Comparison of ENCODE assay signal across 17 cellular contexts in the genomic region with DNA sequence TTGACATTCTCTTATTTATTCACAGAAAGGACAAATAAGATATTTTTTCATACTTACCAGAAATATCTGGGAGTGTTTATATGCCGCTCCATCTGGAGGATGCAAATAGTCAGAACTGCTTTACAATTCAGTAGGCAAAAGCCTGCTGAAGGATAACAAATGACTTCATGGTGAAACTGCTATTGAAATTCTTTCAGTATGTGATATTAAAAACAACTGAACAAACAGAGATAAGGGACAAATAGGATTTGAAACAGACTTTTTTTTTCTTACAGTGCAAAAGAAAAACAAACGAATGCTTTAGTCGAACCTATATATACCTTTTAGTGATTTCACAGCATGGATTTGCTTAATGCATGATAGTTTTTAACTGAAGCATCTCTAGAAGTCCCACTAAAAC.
"Had no signal": no experiment of that assay in that cellular context is flagged by ENCODE, and none has a peak within 500 bp of the region (broad histone marks: within the 10 kb centered on the region; RNA-seq: fewer than 3 reads in every experiment).

No MANE protein-coding gene starts in this region.

- H3K4me3 Mint-ChIP-seq: activated CD4-positive, alpha-beta T cell treated with anti-CD3 and anti-CD28 coated beads, Interleukin-2, amount 10 ng/mL, durations not matched to agents 24 days and 14 days; activated CD8-positive, alpha-beta T cell treated with anti-CD3 and anti-CD28 coated beads, Interleukin-2, amount 10 ng/mL, durations not matched to agents 7 days and 5 days; activated naive CD4-positive, alpha-beta T cell treated with anti-CD3 and anti-CD28 coated beads, Interleukin-2, amount 10 ng/mL, durations not matched to agents 7 days and 5 days; activated T-cell treated with anti-CD3 and anti-CD28 coated beads, Interleukin-2, amount 50 U/mL, for 24 hours; effector memory CD8-positive, alpha-beta T cell; natural killer cell treated with Interleukin-12 subunit alpha and Interleukin-12 subunit beta and Interleukin-15 and Interleukin-18, amount 100 ng/mL, for 72 hours; T-cell had no signal

- H3K4me3 ChIP-seq: ascending aorta, cardiac muscle cell, gastroesophageal sphincter, lung, right atrium auricular region, SK-N-MC, tibial artery had no signal

- H3K36me3 ChIP-seq: ascending aorta, cardiac muscle cell, gastroesophageal sphincter, right atrium auricular region, tibial artery had no signal

- H3K9me3 Mint-ChIP-seq: activated CD4-positive, alpha-beta T cell treated with anti-CD3 and anti-CD28 coated beads, Interleukin-2, amount 10 ng/mL, durations not matched to agents 24 days and 14 days; activated naive CD4-positive, alpha-beta T cell treated with anti-CD3 and anti-CD28 coated beads, Interleukin-2, amount 10 ng/mL, durations not matched to agents 7 days and 5 days; activated T-cell treated with anti-CD3 and anti-CD28 coated beads, Interleukin-2, amount 50 U/mL, for 24 hours; natural killer cell treated with Interleukin-12 subunit alpha and Interleukin-12 subunit beta and Interleukin-15 and Interleukin-18, amount 100 ng/mL, for 72 hours had no signal

- H3K27ac Mint-ChIP-seq: activated CD4-positive, alpha-beta T cell treated with anti-CD3 and anti-CD28 coated beads, Interleukin-2, amount 10 ng/mL, durations not matched to agents 24 days and 14 days; activated CD8-positive, alpha-beta T cell treated with anti-CD3 and anti-CD28 coated beads, Interleukin-2, amount 10 ng/mL, durations not matched to agents 7 days and 5 days; activated naive CD4-positive, alpha-beta T cell treated with anti-CD3 and anti-CD28 coated beads, Interleukin-2, amount 10 ng/mL, durations not matched to agents 7 days and 5 days; activated T-cell treated with anti-CD3 and anti-CD28 coated beads, Interleukin-2, amount 50 U/mL, for 24 hours; effector memory CD8-positive, alpha-beta T cell; natural killer cell treated with Interleukin-12 subunit alpha and Interleukin-12 subunit beta and Interleukin-15 and Interleukin-18, amount 100 ng/mL, for 72 hours; T-cell had no signal

- H3K9me3 ChIP-seq: ascending aorta, gastroesophageal sphincter, right atrium auricular region, tibial artery had no signal

- H3K27ac ChIP-seq: ascending aorta, cardiac muscle cell, gastroesophageal sphincter, right atrium auricular region, SK-N-MC, tibial artery had no signal

- H3K27me3 ChIP-seq: ascending aorta, cardiac muscle cell, gastroesophageal sphincter, right atrium auricular region, tibial artery had no signal

- H3K4me1 Mint-ChIP-seq: activated CD4-positive, alpha-beta T cell treated with anti-CD3 and anti-CD28 coated beads, Interleukin-2, amount 10 ng/mL, durations not matched to agents 24 days and 14 days; activated naive CD4-positive, alpha-beta T cell treated with anti-CD3 and anti-CD28 coated beads, Interleukin-2, amount 10 ng/mL, durations not matched to agents 7 days and 5 days; T-cell had no signal

- H3K36me3 Mint-ChIP-seq: activated naive CD4-positive, alpha-beta T cell treated with anti-CD3 and anti-CD28 coated beads, Interleukin-2, amount 10 ng/mL, durations not matched to agents 7 days and 5 days; natural killer cell treated with Interleukin-12 subunit alpha and Interleukin-12 subunit beta and Interleukin-15 and Interleukin-18, amount 100 ng/mL, for 72 hours; T-cell had no signal

- DNase-seq: activated CD4-positive, alpha-beta T cell treated with anti-CD3 and anti-CD28 coated beads, Interleukin-2, amount 10 ng/mL, durations not matched to agents 24 days and 14 days; activated CD8-positive, alpha-beta T cell treated with anti-CD3 and anti-CD28 coated beads, Interleukin-2, amount 10 ng/mL, durations not matched to agents 7 days and 5 days; activated naive CD4-positive, alpha-beta T cell treated with anti-CD3 and anti-CD28 coated beads, Interleukin-2, amount 10 ng/mL, durations not matched to agents 7 days and 5 days; activated T-cell treated with anti-CD3 and anti-CD28 coated beads, Interleukin-2, amount 50 U/mL, for 24 hours; effector memory CD8-positive, alpha-beta T cell; left cardiac atrium; stimulated activated CD4-positive, alpha-beta T cell treated with anti-CD3 and anti-CD28 coated beads, Interleukin-2, amount 100 ng/mL, for 24 hours; stimulated activated naive CD4-positive, alpha-beta T cell treated with Interleukin-2 at 50 U/mL for 16 hours; T-cell; tibial artery had no signal

- H3K4me1 ChIP-seq: ascending aorta, gastroesophageal sphincter, right atrium auricular region, tibial artery had no signal

- H3K27me3 Mint-ChIP-seq: activated CD4-positive, alpha-beta T cell treated with anti-CD3 and anti-CD28 coated beads, Interleukin-2, amount 10 ng/mL, durations not matched to agents 24 days and 14 days; activated naive CD4-positive, alpha-beta T cell treated with anti-CD3 and anti-CD28 coated beads, Interleukin-2, amount 10 ng/mL, durations not matched to agents 7 days and 5 days; activated T-cell treated with anti-CD3 and anti-CD28 coated beads, Interleukin-2, amount 50 U/mL, for 24 hours; effector memory CD8-positive, alpha-beta T cell; natural killer cell treated with Interleukin-12 subunit alpha and Interleukin-12 subunit beta and Interleukin-15 and Interleukin-18, amount 100 ng/mL, for 72 hours; T-cell had no signal
